Comparison of ENCODE assay signal across 12 cellular contexts in the genomic region with DNA sequence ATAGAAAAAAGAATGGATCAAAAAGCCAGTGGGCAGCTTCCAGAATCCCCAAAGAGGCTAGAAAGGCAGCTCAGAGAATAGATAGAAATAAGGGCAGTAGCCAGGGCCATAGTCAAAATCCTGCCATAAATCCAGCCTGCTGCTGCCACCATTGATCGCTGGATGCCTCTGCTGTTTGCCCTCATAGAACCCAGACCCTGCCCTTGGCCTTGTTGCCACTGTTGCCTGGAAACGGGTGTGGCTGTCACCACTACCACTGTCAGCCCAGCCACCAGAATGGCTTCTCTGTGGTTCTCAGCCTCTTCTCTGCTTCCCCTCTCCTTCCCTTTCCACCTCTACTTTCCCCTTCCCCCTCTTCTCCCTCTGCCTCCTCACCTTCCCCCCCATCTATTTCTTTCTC. TPM values are rescaled to one million over a fixed set of nuclear protein-coding genes. Genes with fewer than 3 reads are reported as not detected.
A peak's percentile ranks its signal among the peaks of the same experiment; 100 is the strongest.
DNase-seq lines count a peak whose midpoint lies in the region; ATAC-seq and TF ChIP-seq lines count a peak whose summit lies in the region.
"Had no signal": no experiment of that assay in that cellular context is flagged by ENCODE, and none has a peak within 500 bp of the region (broad histone marks: within the 10 kb centered on the region; RNA-seq: fewer than 3 reads in every experiment).

No MANE protein-coding gene starts in this region.

- peaks cover 3% of the 10 kb centered on the region for H3K27me3 Mint-ChIP-seq in IgD-negative memory B cell
- peaks cover 2% of the 10 kb centered on the region for H3K27me3 Mint-ChIP-seq in activated CD8-positive, alpha-beta T cell treated with anti-CD3 and anti-CD28 coated beads for 36 hours

- peak; percentile 21 for DNase-seq in DMS53 (lab: John Stamatoyannopoulos, UW)
- DNase-seq in DMS53 treated with DMSO at 0.1 percent for 48 hours (lab: John Stamatoyannopoulos, UW; ENCODE audit: unreplicated experiment): no peak
- DNase-seq in activated CD8-positive, alpha-beta T cell treated with anti-CD3 and anti-CD28 coated beads for 36 hours: peak; percentile 10
- DNase-seq in myocyte (ENCODE audit: low read depth): peak; percentile 9
- DNase-seq in NCI-H524 (lab: John Stamatoyannopoulos, UW): no peak
- DNase-seq in HEK293T (ENCODE audit: extremely low spot score): no peak
- no peak for DNase-seq in H7
- DNase-seq: activated CD4-positive, alpha-beta T cell treated with anti-CD3 and anti-CD28 coated beads, Interleukin-2, amount 50 U/mL, for 1 hour; dorsolateral prefrontal cortex; NCI-H526 treated with DMSO at 0.1 percent for 48 hours had no signal

- peaks cover 3% of the 10 kb centered on the region for H3K36me3 Mint-ChIP-seq in IgD-negative memory B cell
- no peaks in the 10 kb centered on the region for H3K36me3 Mint-ChIP-seq in activated CD8-positive, alpha-beta T cell treated with anti-CD3 and anti-CD28 coated beads for 36 hours (ENCODE audit: low read depth)
- H3K36me3 Mint-ChIP-seq: type B pancreatic cell had no signal

- CTCF ChIA-PET in activated CD8-positive, alpha-beta T cell treated with anti-CD3 and anti-CD28 coated beads for 36 hours (lab: Charles Lee): no interaction called here
- CTCF ChIA-PET in HEK293T (lab: Yijun Ruan, JAX): no interaction called here

- no peak for ATAC-seq in activated CD8-positive, alpha-beta T cell treated with anti-CD3 and anti-CD28 coated beads for 36 hours

- H3K27ac Mint-ChIP-seq in IgD-negative memory B cell: peak overlapping the region; percentile 78 to 93 (median 86)
- H3K27ac Mint-ChIP-seq in activated CD8-positive, alpha-beta T cell treated with anti-CD3 and anti-CD28 coated beads for 36 hours: no peak overlapping the region
- H3K27ac Mint-ChIP-seq: type B pancreatic cell had no signal

- no peaks in the 10 kb centered on the region for H3K27me3 ChIP-seq in H7 (ENCODE audit: control insufficient read depth, insufficient read depth, low read length)
- H3K27me3 ChIP-seq: dorsolateral prefrontal cortex had no signal

- intact Hi-C loops in activated CD8-positive, alpha-beta T cell treated with anti-CD3 and anti-CD28 coated beads for 36 hours (cut with micrococcal nuclease): no loop called here

- H3K4me1 Mint-ChIP-seq in IgD-negative memory B cell: peaks cover 44 to 47% (median 46%) of the 10 kb centered on the region in 3 donors
- no peaks in the 10 kb centered on the region for H3K4me1 Mint-ChIP-seq in activated CD8-positive, alpha-beta T cell treated with anti-CD3 and anti-CD28 coated beads for 36 hours (ENCODE audit: low read depth)

- POLR2A ChIA-PET in activated CD8-positive, alpha-beta T cell treated with anti-CD3 and anti-CD28 coated beads for 36 hours (lab: Charles Lee): no interaction called here
- POLR2A ChIA-PET in HEK293T (lab: Yijun Ruan, JAX): interaction anchor here (1.0 kb wide), 1 partner anchor 48 kb away, joined by 3 read pairs; no protein-coding TSS in a partner anchor

- peak overlapping the region; percentile 15 to 88 (median 58) for H3K4me3 Mint-ChIP-seq in IgD-negative memory B cell
- no peak overlapping the region for H3K4me3 Mint-ChIP-seq in activated CD8-positive, alpha-beta T cell treated with anti-CD3 and anti-CD28 coated beads for 36 hours
- H3K4me3 Mint-ChIP-seq: type B pancreatic cell had no signal

- no peaks in the 10 kb centered on the region for H3K36me3 ChIP-seq in H7 (replicated peaks; ENCODE audit: control insufficient read depth, insufficient read depth, low read length)

- H3K4me3 ChIP-seq in H7 (ENCODE audit: insufficient read depth, low read depth, low read length): no peak overlapping the region
- H3K4me3 ChIP-seq: dorsolateral prefrontal cortex had no signal

- H3K9me3 Mint-ChIP-seq in IgD-negative memory B cell: no peaks in the 10 kb centered on the region
- H3K9me3 Mint-ChIP-seq in activated CD8-positive, alpha-beta T cell treated with anti-CD3 and anti-CD28 coated beads for 36 hours: no peaks in the 10 kb centered on the region
- H3K9me3 Mint-ChIP-seq: type B pancreatic cell had no signal

- no peak for TF ChIP-seq CTCF in activated CD8-positive, alpha-beta T cell treated with anti-CD3 and anti-CD28 coated beads for 36 hours (IDR thresholded peaks at IDR 0.05)

TF ChIP-seq in HEK293T, 16 proteins besides CTCF, POLR2A, EP300 and RAD21:
- no peak for TF ChIP-seq FOXK2 (IDR thresholded peaks at IDR 0.05)
TF ChIP-seq in HEK293T: peak in this region for 0.

RNA-seq across cellular contexts. Expression of gene HHEX, which starts 57.8 kb away (rescaled TPM):
- 134 TPM for polyA plus RNA-seq in IgD-negative memory B cell
- under 1 TPM; 0.34 to 0.58 TPM for total RNA-seq in activated CD8-positive, alpha-beta T cell treated with anti-CD3 and anti-CD28 coated beads for 36 hours
- 0.11 and 0.16 TPM in 2 replicates for total RNA-seq in myocyte
- polyA plus RNA-seq in myocyte (2012): 0.15 TPM
- 7.0 and 7.2 TPM in 2 replicates for total RNA-seq in H7 (2014; rRNA removed; shearing (Covaris generic))

Comparison
In these comparisons a context has a peak if more than half of its experiments do, and no peak if none do; other contexts are left out.
1. DNase-seq: peak in DMS53 (single experiment), activated CD8-positive, alpha-beta T cell treated with anti-CD3 and anti-CD28 coated beads for 36 hours (single experiment) and myocyte (single experiment); none in DMS53 treated with DMSO at 0.1 percent for 48 hours (single experiment), NCI-H524 (0 of 2), HEK293T (single experiment) and H7 (single experiment).